ENCODE assay signal across 12 cellular contexts in genomic region chr17:29918922-29919856, GRCh38. TPM values are rescaled to one million over a fixed set of nuclear protein-coding genes. Genes with fewer than 3 reads are reported as not detected.
DNase-seq lines count a peak whose midpoint lies in the region; ATAC-seq and TF ChIP-seq lines count a peak whose summit lies in the region.
"Had no signal": no experiment of that assay in that cellular context is flagged by ENCODE, and none has a peak within 500 bp of the region (broad histone marks: within the 10 kb centered on the region; RNA-seq: fewer than 3 reads in every experiment).

No MANE protein-coding gene starts in this region.

- H3K27ac Mint-ChIP-seq in activated B cell treated with CpG ODN at 0.5 μM for 24 hours, result peak overlapping the region; percentile 21
- H3K27ac Mint-ChIP-seq in activated CD8-positive, alpha-beta T cell treated with anti-CD3 and anti-CD28 coated beads for 36 hours, result no peak overlapping the region
- H3K27ac Mint-ChIP-seq: CD4-positive, alpha-beta T cell had no signal

- H3K9me3 ChIP-seq in AG04450 (ENCODE audit: control insufficient read depth, insufficient read depth, low read length) (no peaks in the 10 kb centered on the region), right lobe of liver (no peaks in the 10 kb centered on the region)

- intact Hi-C loops in activated B cell treated with CpG ODN at 0.5 μM for 24 hours (cut with micrococcal nuclease) (no loop called here), right lobe of liver (cut with DNase I) (no loop called here)
- intact Hi-C loops in activated CD8-positive, alpha-beta T cell treated with anti-CD3 and anti-CD28 coated beads for 36 hours (cut with micrococcal nuclease), result no loop called here

- H3K27me3 ChIP-seq in AG04450 (ENCODE audit: control insufficient read depth, insufficient read depth, low read length) (no peaks in the 10 kb centered on the region), kidney epithelial cell (ENCODE audit: control insufficient read depth, insufficient read depth, low read length) (no peaks in the 10 kb centered on the region), right lobe of liver (no peaks in the 10 kb centered on the region)

- TF ChIP-seq POLR2A in right lobe of liver (IDR thresholded peaks at IDR 0.05), result no peak

- H3K4me1 Mint-ChIP-seq in activated B cell treated with CpG ODN at 0.5 μM for 24 hours, result peaks cover 34% of the 10 kb centered on the region
- H3K4me1 Mint-ChIP-seq in activated CD8-positive, alpha-beta T cell treated with anti-CD3 and anti-CD28 coated beads for 36 hours (ENCODE audit: low read depth), result peaks cover 35% of the 10 kb centered on the region

- 83% methylated on average over 3 of the region's 3 CpGs for WGBS in right lobe of liver (ENCODE audit: insufficient coverage, low coverage, low lambda C conversion rate, missing lambda C conversion rate)

- no peak for ATAC-seq in activated B cell treated with CpG ODN at 0.5 μM for 24 hours (ENCODE audit: low read depth)
- no peak for ATAC-seq in activated CD8-positive, alpha-beta T cell treated with anti-CD3 and anti-CD28 coated beads for 36 hours
- no peak for ATAC-seq in right lobe of liver
- no peak for ATAC-seq in HG03439 (IDR thresholded peaks at IDR 0.05; ENCODE audit: unreplicated experiment)
- ATAC-seq: sciatic nerve had no signal

- no peak for TF ChIP-seq CTCF in AG04450 (IDR thresholded peaks at IDR 0.05; ENCODE audit: low read depth, low read length)
- no peak for TF ChIP-seq CTCF in activated B cell treated with CpG ODN at 0.5 μM for 24 hours (IDR thresholded peaks at IDR 0.05)
- TF ChIP-seq CTCF in kidney epithelial cell (IDR thresholded peaks at IDR 0.05; ENCODE audit: insufficient read depth, low read length, poor library complexity, severe bottlenecking), result no peak
- TF ChIP-seq CTCF in activated CD8-positive, alpha-beta T cell treated with anti-CD3 and anti-CD28 coated beads for 36 hours (IDR thresholded peaks at IDR 0.05), result no peak
- TF ChIP-seq CTCF in right lobe of liver (IDR thresholded peaks at IDR 0.05), result no peak

- H3K36me3 ChIP-seq in kidney epithelial cell (ENCODE audit: control insufficient read depth, insufficient read depth, low read length), result no peaks in the 10 kb centered on the region
- H3K36me3 ChIP-seq in right lobe of liver, result no peaks in the 10 kb centered on the region

- POLR2A ChIA-PET in AG04450 (lab: Yijun Ruan, JAX) (interaction anchor here (0.6 to 0.9 kb wide), 2 partner anchors 12 to 338 kb away, joined by 5 to 6 read pairs; no protein-coding TSS in a partner anchor), activated B cell treated with CpG ODN at 0.5 μM for 24 hours (lab: Charles Lee) (interaction anchor here (2.5 kb wide), 1 partner anchor 11 kb away, joined by 5 read pairs; the partner anchor contains the start of gene SSH2)
- POLR2A ChIA-PET in activated CD8-positive, alpha-beta T cell treated with anti-CD3 and anti-CD28 coated beads for 36 hours (lab: Charles Lee), result no interaction called here

- CTCF ChIA-PET in AG04450 (lab: Charles Lee), result interaction anchor here (0.7 to 2.4 kb wide), 4 partner anchors 12 to 174 kb away, joined by 3 to 28 read pairs (median 3); no protein-coding TSS in a partner anchor
- CTCF ChIA-PET in activated B cell treated with CpG ODN at 0.5 μM for 24 hours (lab: Charles Lee), result interaction anchor here (0.8 to 1.3 kb wide), 2 partner anchors 12 kb away, joined by 3 read pairs; no protein-coding TSS in a partner anchor
- CTCF ChIA-PET in activated CD8-positive, alpha-beta T cell treated with anti-CD3 and anti-CD28 coated beads for 36 hours (lab: Charles Lee), result interaction anchor here (1.2 to 7.1 kb wide), 3 partner anchors 12 to 186 kb away, joined by 3 to 61 read pairs (median 5); partner anchors contain the start of gene SSH2

- H3K36me3 Mint-ChIP-seq in activated B cell treated with CpG ODN at 0.5 μM for 24 hours (ENCODE audit: low read depth), result peaks cover 18% of the 10 kb centered on the region
- H3K36me3 Mint-ChIP-seq in activated CD8-positive, alpha-beta T cell treated with anti-CD3 and anti-CD28 coated beads for 36 hours (ENCODE audit: low read depth), result no peaks in the 10 kb centered on the region

- H3K4me3 ChIP-seq in AG04450 (ENCODE audit: low read depth, low read length) (no peak overlapping the region), kidney epithelial cell (ENCODE audit: low read depth, low read length) (no peak overlapping the region), right lobe of liver (no peak overlapping the region)

- DNase-seq in AG04450 (ENCODE audit: low read depth, low spot score), result no peak
- DNase-seq in HT1080 (ENCODE audit: low read depth), result peak; percentile 65
- DNase-seq in activated B cell treated with CpG ODN at 0.5 μM for 24 hours, result no peak
- DNase-seq in kidney epithelial cell (ENCODE audit: low read depth), result peak; percentile 82
- DNase-seq in activated CD8-positive, alpha-beta T cell treated with anti-CD3 and anti-CD28 coated beads for 36 hours, result no peak
- DNase-seq in right lobe of liver, result no peak
- DNase-seq in NCI-H2196 (lab: John Stamatoyannopoulos, UW; ENCODE audit: unreplicated experiment), result no peak
- DNase-seq: activated gamma-delta T cell treated with Interleukin-2 at 50 U/mL for 16 hours; CD4-positive, alpha-beta T cell; kidney had no signal

- no peak overlapping the region for H3K4me3 Mint-ChIP-seq in activated B cell treated with CpG ODN at 0.5 μM for 24 hours
- no peak overlapping the region for H3K4me3 Mint-ChIP-seq in activated CD8-positive, alpha-beta T cell treated with anti-CD3 and anti-CD28 coated beads for 36 hours
- H3K4me3 Mint-ChIP-seq: CD4-positive, alpha-beta T cell had no signal

- H3K4me1 ChIP-seq in right lobe of liver, result no peaks in the 10 kb centered on the region

- H3K27ac ChIP-seq in AG04450 (ENCODE audit: low read depth, low read length) (peak overlapping the region; percentile 52), right lobe of liver (no peak overlapping the region)

- H3K27me3 Mint-ChIP-seq in activated B cell treated with CpG ODN at 0.5 μM for 24 hours, result no peaks in the 10 kb centered on the region
- H3K27me3 Mint-ChIP-seq in activated CD8-positive, alpha-beta T cell treated with anti-CD3 and anti-CD28 coated beads for 36 hours, result no peaks in the 10 kb centered on the region
- H3K27me3 Mint-ChIP-seq: CD4-positive, alpha-beta T cell had no signal

- no peaks in the 10 kb centered on the region for H3K9me3 Mint-ChIP-seq in activated B cell treated with CpG ODN at 0.5 μM for 24 hours
- H3K9me3 Mint-ChIP-seq in activated CD8-positive, alpha-beta T cell treated with anti-CD3 and anti-CD28 coated beads for 36 hours, result no peaks in the 10 kb centered on the region
- H3K9me3 Mint-ChIP-seq: CD4-positive, alpha-beta T cell had no signal

RNA-seq across cellular contexts. Expression of gene SSH2, which starts 10.8 kb away (rescaled TPM):
- polyA plus RNA-seq in AG04450 (2011; rRNA removed), result 20.9 and 24.1 TPM in 2 replicates
- polyA minus RNA-seq in AG04450 (2011; rRNA and poly(A)+ RNA removed), result 56.5 and 65.3 TPM in 2 replicates
- 10.2 and 15.8 TPM in 2 replicates for total RNA-seq in HT1080 (2014; rRNA removed; shearing (Covaris generic))
- polyA plus RNA-seq in HT1080 (2015; cell fraction: cytosol; rRNA removed), result 8.9 and 10.3 TPM in 2 replicates
- polyA plus RNA-seq in HT1080 (2015; cell fraction: nucleus; rRNA removed), result 10.7 and 12.5 TPM in 2 replicates
- 80.1 and 95.7 TPM in 2 replicates for total RNA-seq in activated B cell treated with CpG ODN at 0.5 μM for 24 hours
- total RNA-seq in kidney epithelial cell, result 9.8 and 13.6 TPM in 2 replicates
- 10 to 100 TPM; 37.5 to 43.5 TPM for total RNA-seq in activated CD8-positive, alpha-beta T cell treated with anti-CD3 and anti-CD28 coated beads for 36 hours
- total RNA-seq in right lobe of liver, result 10 to 100 TPM in 4 of 6 experiments, 1 to 10 TPM in 2; 8.0 to 12.7 (median 10.5) TPM

RNA-seq across cellular contexts. Expression of gene EFCAB5, which starts 22.2 kb away (rescaled TPM):
- polyA plus RNA-seq in AG04450 (2011; rRNA removed), result 0.07 and 0.24 TPM in 2 replicates
- 0.14 TPM in 1 of 2 replicates, not detected in the other for polyA minus RNA-seq in AG04450 (2011; rRNA and poly(A)+ RNA removed)
- total RNA-seq in HT1080 (2014; rRNA removed; shearing (Covaris generic)), result 0.33 and 0.77 TPM in 2 replicates
- 0.03 TPM in 1 of 2 replicates, not detected in the other for polyA plus RNA-seq in HT1080 (2015; cell fraction: cytosol; rRNA removed)
- 0.07 TPM in 1 of 2 replicates, not detected in the other for polyA plus RNA-seq in HT1080 (2015; cell fraction: nucleus; rRNA removed)
- total RNA-seq in activated B cell treated with CpG ODN at 0.5 μM for 24 hours, result 1.9 TPM in 2 replicates
- 0.08 and 0.21 TPM in 2 replicates for total RNA-seq in kidney epithelial cell
- under 1 TPM; 0.54 to 0.81 TPM for total RNA-seq in activated CD8-positive, alpha-beta T cell treated with anti-CD3 and anti-CD28 coated beads for 36 hours
- under 1 TPM in 1 of 6 experiments, not detected in 5; 0.32 TPM for total RNA-seq in right lobe of liver

Comparison
In these comparisons a context has a peak if more than half of its experiments do, and no peak if none do; other contexts are left out.
1. DNase-seq: peak in HT1080 (single experiment) and kidney epithelial cell (single experiment); none in AG04450 (single experiment), activated B cell treated with CpG ODN at 0.5 μM for 24 hours (single experiment), activated CD8-positive, alpha-beta T cell treated with anti-CD3 and anti-CD28 coated beads for 36 hours (single experiment), right lobe of liver (0 of 3) and NCI-H2196 (single experiment).